Comparison of ENCODE assay signal across 1 cellular context in genomic region chr1:154934358-154934948, GRCh38.
A peak's percentile ranks its signal among the peaks of the same experiment; 100 is the strongest.
TF ChIP-seq lines count a peak whose summit lies in the region.

No MANE protein-coding gene starts in this region.

TF ChIP-seq in HepG2, 621 proteins besides CTCF, POLR2A, EP300 and RAD21:
- TF ChIP-seq ZNF629 (CRISPR knock-in tag; conservative IDR thresholded peaks at IDR 0.05) (peak; percentile 76), ZNF121 (CRISPR knock-in tag; IDR thresholded peaks at IDR 0.05) (peak; percentile 39; the same call in 1 of the 2 replicates), SNAI1 (CRISPR knock-in tag; IDR thresholded peaks at IDR 0.05; ENCODE audit: borderline replicate concordance) (no peak), ZSCAN22 (CRISPR knock-in tag; IDR thresholded peaks at IDR 0.05) (no peak)
